27 cellular contexts compared by ENCODE assay signal in genomic region chr1:245963649-245964048, GRCh38.
DNase-seq lines count a peak whose midpoint lies in the region; ATAC-seq, FAIRE-seq and TF ChIP-seq lines count a peak whose summit lies in the region.
"Had no signal": no experiment of that assay in that cellular context is flagged by ENCODE, and none has a peak within 500 bp of the region (broad histone marks: within the 10 kb centered on the region; RNA-seq: fewer than 3 reads in every experiment).

No MANE protein-coding gene starts in this region.

- peak overlapping the region; percentile 87 for H4K91ac ChIP-seq in mesenchymal stem cell (ENCODE audit: low read length)

- no peak overlapping the region for H2BK5ac ChIP-seq in mesenchymal stem cell (ENCODE audit: low read depth, low read length, poor library complexity, severe bottlenecking)

- peak overlapping the region; percentile 46 to 74 for H3K18ac ChIP-seq in mesenchymal stem cell (ENCODE audit: low read depth in 1 of 2, low read length in 2 of 2)

- H3K9me3 ChIP-seq in HepG2 (ENCODE audit: low read length) = no peaks in the 10 kb centered on the region
- H3K9me3 ChIP-seq in right lobe of liver = no peaks in the 10 kb centered on the region
- no peaks in the 10 kb centered on the region for H3K9me3 ChIP-seq in mesenchymal stem cell (ENCODE audit: control insufficient read depth, low read length)
- no peaks in the 10 kb centered on the region for H3K9me3 ChIP-seq in smooth muscle cell (replicated peaks; ENCODE audit: low read depth)
- no peaks in the 10 kb centered on the region for H3K9me3 ChIP-seq in gastrocnemius medialis
- H3K9me3 ChIP-seq: A549, BE2C had no signal

- H3K4me2 ChIP-seq in HepG2 (ENCODE audit: low read depth, low read length) (0 out of 2 replicates have a peak overlapping the region, but pooled peaks have one; percentile 2), mesenchymal stem cell (ENCODE audit: low read length, poor library complexity, severe bottlenecking) (no peak overlapping the region), smooth muscle cell (no peak overlapping the region)
- H3K4me2 ChIP-seq: A549; BLaER1 treated with 17β-estradiol and CSF1 and Interleukin-3, amounts not matched to agents 10 nM and 100 nM had no signal

- no peak overlapping the region for H2BK15ac ChIP-seq in mesenchymal stem cell (ENCODE audit: low read depth, poor library complexity, severe bottlenecking)

- intact Hi-C loops in HepG2 (cut with micrococcal nuclease; ENCODE audit: unreplicated experiment) (no loop called here), right lobe of liver (cut with DNase I) (no loop called here), gastrocnemius medialis (cut with DNase I; ENCODE audit: low total_unique reads) (no loop called here)

- H3K4me1 Mint-ChIP-seq in neural crest cell (peaks cover 8% of the 10 kb centered on the region), progenitor cell of endocrine pancreas (ENCODE audit: low read depth) (peaks cover under 1% of the 10 kb centered on the region)
- H3K4me1 Mint-ChIP-seq: CD14-positive monocyte; CD8-positive, alpha-beta memory T cell had no signal

- no peaks in the 10 kb centered on the region for H3K27me3 ChIP-seq in HepG2 (ENCODE audit: control insufficient read depth in 1 of 2, insufficient read depth in 2 of 2, low read length in 2 of 2)
- no peaks in the 10 kb centered on the region for H3K27me3 ChIP-seq in right lobe of liver
- no peaks in the 10 kb centered on the region for H3K27me3 ChIP-seq in mesenchymal stem cell (ENCODE audit: control insufficient read depth in 1 of 2, insufficient read depth in 1 of 2, low read length in 2 of 2)
- H3K27me3 ChIP-seq in smooth muscle cell (ENCODE audit: low read depth) = no peaks in the 10 kb centered on the region
- H3K27me3 ChIP-seq in gastrocnemius medialis = no peaks in the 10 kb centered on the region
- H3K27me3 ChIP-seq: BE2C; BLaER1 treated with 17β-estradiol and CSF1 and Interleukin-3, amounts not matched to agents 10 nM and 100 nM had no signal

- H3K9me3 Mint-ChIP-seq in neural crest cell = no peaks in the 10 kb centered on the region
- H3K9me3 Mint-ChIP-seq in progenitor cell of endocrine pancreas (ENCODE audit: low read depth) = peaks cover 3% of the 10 kb centered on the region
- H3K9me3 Mint-ChIP-seq: CD14-positive monocyte; CD4-positive, alpha-beta T cell; CD8-positive, alpha-beta memory T cell had no signal

- in situ Hi-C loops in HepG2 (cut with HindIII; ENCODE audit: extremely low pct_ligation_motif_present, low pct_unique_long_range_greater_than_20kb) (no loop called here), gastrocnemius medialis (cut with MboI; ENCODE audit: low sequenced_read_pairs in 4 of 4) (no loop called here)

- DNase-seq in HepG2 (ENCODE audit: low spot score) = peak; percentile 5
- no peak for DNase-seq in right lobe of liver
- no peak for DNase-seq in mesenchymal stem cell
- no peak for DNase-seq in neural crest cell (ENCODE audit: low read depth, low spot score)
- no peak for DNase-seq in smooth muscle cell (lab: John Stamatoyannopoulos, UW; ENCODE audit: unreplicated experiment)
- no peak for DNase-seq in gastrocnemius medialis
- DNase-seq in progenitor cell of endocrine pancreas (ENCODE audit: low spot score, unreplicated experiment) = no peak
- DNase-seq: 8988T; ACHN; AML-193; BE2C; CD4-positive, alpha-beta T cell; CD8-positive, alpha-beta memory T cell; DMS 273 treated with DMSO at 0.1 percent for 48 hours; DMS79; EL; GDM1; H7; HCEC 1CT had no signal

- no peak for TF ChIP-seq RAD21 in HepG2 (CRISPR knock-in tag; IDR thresholded peaks at IDR 0.05)

- 0 out of 4 replicates have a peak, but pooled peaks of 1 of the 2 experiments have one; percentile 15 for TF ChIP-seq EP300 in HepG2 (IDR thresholded peaks at IDR 0.05; ENCODE audit: low read depth in 2 of 2, low read length in 2 of 2)
- TF ChIP-seq EP300 in HepG2 (CRISPR knock-in tag; IDR thresholded peaks at IDR 0.05; ENCODE audit: borderline replicate concordance) = no peak

- H2BK120ac ChIP-seq in mesenchymal stem cell (ENCODE audit: low read depth, low read length) = no peak overlapping the region

- H3K4me3 ChIP-seq in HepG2 (replicated peaks in 1 of 3; ENCODE audit: insufficient read depth in 1 of 3, low read depth in 2 of 3, low read length in 3 of 3) (no peak overlapping the region), right lobe of liver (no peak overlapping the region), mesenchymal stem cell (ENCODE audit: insufficient read depth in 1 of 2, low read depth in 1 of 2, low read length in 2 of 2) (no peak overlapping the region), smooth muscle cell (no peak overlapping the region), gastrocnemius medialis (no peak overlapping the region)
- H3K4me3 ChIP-seq: A549; BLaER1 treated with 17β-estradiol and CSF1 and Interleukin-3, amounts not matched to agents 10 nM and 100 nM; GM12878 had no signal

- H3K79me1 ChIP-seq in mesenchymal stem cell (replicated peaks; ENCODE audit: low read length, poor library complexity, severe bottlenecking) = peaks cover 7% of the 10 kb centered on the region

- no peak overlapping the region for H3K23ac ChIP-seq in mesenchymal stem cell (ENCODE audit: low read length in 2 of 2)

- H3K79me2 ChIP-seq in HepG2 (ENCODE audit: insufficient read depth, low read length) (no peaks in the 10 kb centered on the region), smooth muscle cell (ENCODE audit: low read depth) (peaks cover 63% of the 10 kb centered on the region)

- peaks cover 32% of the 10 kb centered on the region for H3F3A ChIP-seq in smooth muscle cell (ENCODE audit: low read depth)

- BruUV-seq in HepG2 (replicated peaks; lab: Mats Ljungman, UMichigan) = no TSS peak

- H3K36me3 Mint-ChIP-seq in neural crest cell (ENCODE audit: low read depth) (no peaks in the 10 kb centered on the region), progenitor cell of endocrine pancreas (ENCODE audit: insufficient read depth) (no peaks in the 10 kb centered on the region)
- H3K36me3 Mint-ChIP-seq: CD14-positive monocyte had no signal

- POLR2A ChIA-PET in HepG2 (lab: Yijun Ruan, JAX) = no interaction called here

- no peak overlapping the region for H3K9ac ChIP-seq in HepG2 (ENCODE audit: insufficient read depth, low read depth, low read length)
- no peak overlapping the region for H3K9ac ChIP-seq in mesenchymal stem cell (ENCODE audit: low read length)
- no peak overlapping the region for H3K9ac ChIP-seq in smooth muscle cell (ENCODE audit: low read depth)
- H3K9ac ChIP-seq: BLaER1 treated with 17β-estradiol and CSF1 and Interleukin-3, amounts not matched to agents 10 nM and 100 nM had no signal

- H3K4me1 ChIP-seq in HepG2 (ENCODE audit: insufficient read depth, low read length) (peaks cover 14% of the 10 kb centered on the region), right lobe of liver (no peaks in the 10 kb centered on the region), mesenchymal stem cell (ENCODE audit: control insufficient read depth, insufficient read depth, low read depth, low read length) (peaks cover under 1% of the 10 kb centered on the region), smooth muscle cell (ENCODE audit: low read depth) (peaks cover 19% of the 10 kb centered on the region), gastrocnemius medialis (no peaks in the 10 kb centered on the region)
- H3K4me1 ChIP-seq: A549; BE2C; BLaER1 treated with 17β-estradiol and CSF1 and Interleukin-3, amounts not matched to agents 10 nM and 100 nM had no signal

- no peak overlapping the region for H4K8ac ChIP-seq in mesenchymal stem cell (ENCODE audit: low read length)

- no peak overlapping the region for H2AK5ac ChIP-seq in mesenchymal stem cell (ENCODE audit: low read length, severe bottlenecking)

- no peak overlapping the region for H2AFZ ChIP-seq in HepG2 (ENCODE audit: low read length)
- H2AFZ ChIP-seq in mesenchymal stem cell (ENCODE audit: low read depth, low read length) = no peak overlapping the region
- no peak overlapping the region for H2AFZ ChIP-seq in smooth muscle cell (ENCODE audit: low read depth)

- H3K27ac Mint-ChIP-seq in neural crest cell (ENCODE audit: unreplicated experiment) (peak overlapping the region; percentile 36), progenitor cell of endocrine pancreas (no peak overlapping the region)
- H3K27ac Mint-ChIP-seq: CD4-positive, alpha-beta T cell had no signal

- TF ChIP-seq POLR2A in HepG2 (IDR thresholded peaks at IDR 0.05; ENCODE audit: insufficient read depth in 1 of 2, low read depth in 2 of 2, low read length in 2 of 2) (no peak), right lobe of liver (IDR thresholded peaks at IDR 0.05) (no peak), gastrocnemius medialis (IDR thresholded peaks at IDR 0.05) (no peak)

- H2BK12ac ChIP-seq in mesenchymal stem cell (ENCODE audit: low read length in 2 of 2) = peak overlapping the region; percentile 8 to 95

- 90% methylated on average over 2 of the region's 2 CpGs for WGBS in HepG2 (ENCODE audit: low lambda C conversion rate)
- WGBS in right lobe of liver (ENCODE audit: insufficient coverage, low coverage, low lambda C conversion rate, missing lambda C conversion rate) = 90% methylated on average over 2 of the region's 2 CpGs
- 94% methylated on average over 2 of the region's 2 CpGs for WGBS in mesenchymal stem cell
- 81% methylated on average over 2 of the region's 2 CpGs for WGBS in smooth muscle cell (ENCODE audit: low lambda C conversion rate)

- H3K36me3 ChIP-seq in HepG2 (replicated peaks in 1 of 2; ENCODE audit: control insufficient read depth in 1 of 2, insufficient read depth in 2 of 2, low read length in 2 of 2) = no peaks in the 10 kb centered on the region
- H3K36me3 ChIP-seq in right lobe of liver = no peaks in the 10 kb centered on the region
- no peaks in the 10 kb centered on the region for H3K36me3 ChIP-seq in mesenchymal stem cell (ENCODE audit: control insufficient read depth in 1 of 2, insufficient read depth in 2 of 2, low read depth in 1 of 2, low read length in 2 of 2)
- no peaks in the 10 kb centered on the region for H3K36me3 ChIP-seq in smooth muscle cell (ENCODE audit: low read depth)
- no peaks in the 10 kb centered on the region for H3K36me3 ChIP-seq in gastrocnemius medialis
- H3K36me3 ChIP-seq: BLaER1 treated with 17β-estradiol and CSF1 and Interleukin-3, amounts not matched to agents 10 nM and 100 nM had no signal

- CTCF ChIA-PET in HepG2 (lab: Yijun Ruan, JAX; ENCODE audit: low intra/inter-chr PET ratio, low total read pairs) = no interaction called here

- ATAC-seq in HepG2 = peak; percentile 79
- ATAC-seq in right lobe of liver = no peak
- ATAC-seq in gastrocnemius medialis = no peak
- ATAC-seq in GM21390 (IDR thresholded peaks at IDR 0.05; ENCODE audit: unreplicated experiment) = no peak
- ATAC-seq: A549, GM12878 had no signal

- no peak for FAIRE-seq in HepG2 (lab: Jason Lieb, UNC)
- FAIRE-seq: A549, D721Med, GM12878, GM19239, H1 had no signal

- no peak overlapping the region for H3K14ac ChIP-seq in mesenchymal stem cell (ENCODE audit: low read length in 2 of 2)

- H4K20me1 ChIP-seq in HepG2 (ENCODE audit: insufficient read depth, low read length) (no peaks in the 10 kb centered on the region), smooth muscle cell (ENCODE audit: low read depth) (no peaks in the 10 kb centered on the region)
- H4K20me1 ChIP-seq: BLaER1 treated with 17β-estradiol and CSF1 and Interleukin-3, amounts not matched to agents 10 nM and 100 nM had no signal

- H3K27ac ChIP-seq in HepG2 (ENCODE audit: extremely low read length, insufficient read depth, low read length) (no peak overlapping the region), right lobe of liver (no peak overlapping the region), mesenchymal stem cell (ENCODE audit: low read length, poor library complexity, severe bottlenecking) (no peak overlapping the region), smooth muscle cell (ENCODE audit: low read depth) (peak overlapping the region; percentile 73), gastrocnemius medialis (no peak overlapping the region)
- H3K27ac ChIP-seq: A549; BLaER1 treated with 17β-estradiol and CSF1 and Interleukin-3, amounts not matched to agents 10 nM and 100 nM had no signal

- H3K4ac ChIP-seq in mesenchymal stem cell (ENCODE audit: low read depth in 1 of 2, low read length in 2 of 2) = peak overlapping the region in 1 of 2 experiments; percentile 47

- TF ChIP-seq CTCF in HepG2 (CRISPR knock-in tag; IDR thresholded peaks at IDR 0.05) (no peak), right lobe of liver (IDR thresholded peaks at IDR 0.05) (no peak), neural crest cell (conservative IDR thresholded peaks at IDR 0.05) (no peak), smooth muscle cell (IDR thresholded peaks at IDR 0.05; ENCODE audit: borderline replicate concordance, insufficient read depth, poor library complexity, severe bottlenecking) (no peak), gastrocnemius medialis (IDR thresholded peaks at IDR 0.05 in 4 of 5, conservative IDR thresholded peaks at IDR 0.05 in 1 of 5) (no peak), progenitor cell of endocrine pancreas (IDR thresholded peaks at IDR 0.05; ENCODE audit: unreplicated experiment) (no peak)

- H3K4me3 Mint-ChIP-seq in neural crest cell (no peak overlapping the region), progenitor cell of endocrine pancreas (ENCODE audit: low read depth) (no peak overlapping the region)
- H3K4me3 Mint-ChIP-seq: CD14-positive monocyte; CD4-positive, alpha-beta T cell had no signal

- H3K27me3 Mint-ChIP-seq in neural crest cell (ENCODE audit: low read depth) = no peaks in the 10 kb centered on the region
- H3K27me3 Mint-ChIP-seq in progenitor cell of endocrine pancreas = no peaks in the 10 kb centered on the region
- H3K27me3 Mint-ChIP-seq: CD4-positive, alpha-beta T cell had no signal
